ENCODE assay signal across 9 cellular contexts in the genomic region with DNA sequence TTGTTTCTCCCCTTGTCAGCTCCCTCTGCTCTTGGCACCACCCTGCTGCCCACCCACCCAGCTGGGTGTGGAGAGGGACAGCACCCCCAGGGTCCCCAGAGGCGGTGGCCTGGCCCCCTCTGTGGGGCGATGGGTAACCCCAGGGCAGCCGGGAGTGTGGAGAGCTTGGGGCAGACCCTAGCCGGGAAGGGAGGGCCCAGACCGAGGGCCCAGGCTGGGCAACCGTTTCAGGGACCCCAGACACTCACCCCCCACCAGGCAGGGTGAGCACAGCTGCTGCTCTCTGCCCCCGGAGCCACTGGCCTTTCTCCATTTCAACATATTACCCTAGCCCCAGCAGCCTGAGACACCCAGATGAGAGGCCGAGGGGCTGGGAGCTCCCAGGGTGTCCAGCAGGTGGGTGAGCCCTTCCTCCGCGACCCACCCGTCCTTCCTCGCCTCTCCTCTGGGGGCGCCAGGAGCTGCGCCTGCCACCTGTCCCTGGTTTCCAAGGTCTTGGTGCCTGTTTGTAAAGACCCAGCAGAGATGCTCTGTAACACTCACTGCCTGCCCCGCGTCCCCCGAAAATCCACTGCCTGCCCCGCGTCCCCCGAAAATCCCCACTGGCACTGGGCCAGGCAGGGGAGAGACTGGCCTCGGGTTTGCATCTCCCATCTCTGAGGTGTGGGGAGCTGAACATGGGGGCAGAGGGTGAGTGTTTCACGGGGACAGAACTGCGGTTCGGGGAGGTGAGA. TPM values are rescaled to one million over a fixed set of nuclear protein-coding genes. Genes with fewer than 3 reads are reported as not detected.
A peak's percentile ranks its signal among the peaks of the same experiment; 100 is the strongest.
DNase-seq lines count a peak whose midpoint lies in the region; ATAC-seq and TF ChIP-seq lines count a peak whose summit lies in the region.
"Had no signal": no experiment of that assay in that cellular context is flagged by ENCODE, and none has a peak within 500 bp of the region (broad histone marks: within the 10 kb centered on the region; RNA-seq: fewer than 3 reads in every experiment).

No MANE protein-coding gene starts in this region.

- H4K20me1 ChIP-seq in GM23248 (ENCODE audit: insufficient read depth): no peaks in the 10 kb centered on the region
- no peaks in the 10 kb centered on the region for H4K20me1 ChIP-seq in hepatocyte (ENCODE audit: insufficient read depth, poor library complexity, severe bottlenecking)

- in situ Hi-C loops in GM23248 (cut with MboI): no loop called here

- no peak overlapping the region for H3K27ac Mint-ChIP-seq in Calu3 (ENCODE audit: unreplicated experiment)

- TF ChIP-seq CTCF in Calu3 (IDR thresholded peaks at IDR 0.05; ENCODE audit: unreplicated experiment) (peak; percentile 85), hepatocyte (IDR thresholded peaks at IDR 0.05; ENCODE audit: poor library complexity) (peak; percentile 49), colonic mucosa (IDR thresholded peaks at IDR 0.05) (no peak)

- H3K36me3 Mint-ChIP-seq in Calu3 (ENCODE audit: insufficient read depth, unreplicated experiment): no peaks in the 10 kb centered on the region

- peaks cover 29% of the 10 kb centered on the region for H3K27me3 Mint-ChIP-seq in Calu3 (ENCODE audit: unreplicated experiment)

- no peaks in the 10 kb centered on the region for H3K9me3 Mint-ChIP-seq in Calu3 (ENCODE audit: low read depth, unreplicated experiment)

- H3K79me2 ChIP-seq in GM23248 (ENCODE audit: insufficient read depth) (no peaks in the 10 kb centered on the region), hepatocyte (no peaks in the 10 kb centered on the region)

- intact Hi-C loops in Calu3 (cut with micrococcal nuclease; ENCODE audit: unreplicated experiment): no loop called here
- intact Hi-C loops in colonic mucosa (cut with DNase I): no loop called here

- H3F3A ChIP-seq in GM23248 (ENCODE audit: insufficient read depth): no peaks in the 10 kb centered on the region

- H3K27ac ChIP-seq in GM23248: no peak overlapping the region
- H3K27ac ChIP-seq in hepatocyte: no peak overlapping the region
- H3K27ac ChIP-seq in colonic mucosa: no peak overlapping the region

- no TSS peak for BruUV-seq in Calu3 (replicated peaks; lab: Mats Ljungman, UMichigan)

- H3K9me3 ChIP-seq in GM23248 (ENCODE audit: low read depth) (no peaks in the 10 kb centered on the region), hepatocyte (ENCODE audit: low read depth) (no peaks in the 10 kb centered on the region), colonic mucosa (no peaks in the 10 kb centered on the region)

- H2AFZ ChIP-seq in GM23248 (no peak overlapping the region), hepatocyte (no peak overlapping the region)

- H3K9me2 ChIP-seq in GM23248 (ENCODE audit: insufficient read depth) (no peaks in the 10 kb centered on the region), hepatocyte (replicated peaks; ENCODE audit: insufficient read depth) (no peaks in the 10 kb centered on the region)

- peaks cover 5% of the 10 kb centered on the region for H3K4me1 ChIP-seq in GM23248 (ENCODE audit: insufficient read depth)
- H3K4me1 ChIP-seq in hepatocyte (ENCODE audit: insufficient read depth): peaks cover 23% of the 10 kb centered on the region
- H3K4me1 ChIP-seq in colonic mucosa: peaks cover 7% of the 10 kb centered on the region

- ATAC-seq in HG03432 (IDR thresholded peaks at IDR 0.05; ENCODE audit: unreplicated experiment): no peak

- H3K4me2 ChIP-seq in GM23248 (ENCODE audit: unreplicated experiment): no peak overlapping the region
- no peak overlapping the region for H3K4me2 ChIP-seq in hepatocyte

- no peak overlapping the region for H3K9ac ChIP-seq in GM23248
- H3K9ac ChIP-seq in colonic mucosa (ENCODE audit: low read depth in 2 of 2, low read length in 2 of 2): no peak overlapping the region

- H3K27me3 ChIP-seq in GM23248 (replicated peaks; ENCODE audit: insufficient read depth) (no peaks in the 10 kb centered on the region), hepatocyte (no peaks in the 10 kb centered on the region), colonic mucosa (no peaks in the 10 kb centered on the region)

- no peaks in the 10 kb centered on the region for H3K4me1 Mint-ChIP-seq in Calu3 (ENCODE audit: low read depth, unreplicated experiment)

- DNase-seq in Calu3: peak; percentile 76
- peak; percentile 13 for DNase-seq in GM23248
- peak; percentile 69 for DNase-seq in RPMI8226
- DNase-seq in hepatocyte (ENCODE audit: low spot score): peak; percentile 41
- DNase-seq in colonic mucosa: no peak
- DNase-seq in middle frontal gyrus (ENCODE audit: extremely low spot score, low spot score): no peak
- no peak for DNase-seq in effector CD8-positive, alpha-beta T cell (lab: John Stamatoyannopoulos, UW)
- DNase-seq: activated T-cell treated with anti-CD3 and anti-CD28 coated beads for 4 hours had no signal

- WGBS in GM23248 (ENCODE audit: low coverage in 1 of 2, low lambda C conversion rate in 2 of 2, missing lambda C conversion rate in 2 of 2), 2 experiments: 76 to 80% methylated on average over 22 to 24 of the region's 24 CpGs
- whole genome bisulfite sequencing in hepatocyte (ENCODE audit: low lambda C conversion rate, missing lambda C conversion rate): 82% methylated on average over 16 of the region's 24 CpGs

- no peaks in the 10 kb centered on the region for H3K36me3 ChIP-seq in GM23248 (ENCODE audit: low read depth)
- H3K36me3 ChIP-seq in hepatocyte (replicated peaks; ENCODE audit: insufficient read depth, low read depth): no peaks in the 10 kb centered on the region
- no peaks in the 10 kb centered on the region for H3K36me3 ChIP-seq in colonic mucosa

- H3K4me3 Mint-ChIP-seq in Calu3 (ENCODE audit: low read depth, unreplicated experiment): no peak overlapping the region

- CTCF ChIA-PET in Calu3 (lab: Charles Lee): interaction anchor here (0.5 to 2.3 kb wide), 6 partner anchors 11 to 132 kb away, joined by 3 to 15 read pairs (median 4); no protein-coding TSS in a partner anchor

- no peak overlapping the region for H3K4me3 ChIP-seq in GM23248
- no peak overlapping the region for H3K4me3 ChIP-seq in hepatocyte
- no peak overlapping the region for H3K4me3 ChIP-seq in colonic mucosa

RNA-seq across cellular contexts. Expression of a gene that starts 45.4 kb away (rescaled TPM):
- total RNA-seq in Calu3 (2022): 0.17 and 0.27 TPM in 2 replicates
- total RNA-seq in GM23248 (2014; rRNA removed; shearing (Covaris generic)): 3.0 and 5.2 TPM in 2 replicates
- 0.91 and 1.3 TPM in 2 replicates for polyA plus RNA-seq in GM23248 (2016; fragmentation: Nextera tagmentation; extraction: Ambion mirVana)
- total RNA-seq in hepatocyte: 6.6 and 8.6 TPM in 2 replicates
- 6.4 and 7.9 TPM in 2 replicates for polyA plus RNA-seq in hepatocyte
- total RNA-seq in colonic mucosa: 10 to 100 TPM; 12.5 to 26.3 TPM

Comparison
In these comparisons a context has a peak if more than half of its experiments do, and no peak if none do; other contexts are left out.
1. DNase-seq: peak in Calu3 (single experiment), GM23248 (single experiment), RPMI8226 (single experiment) and hepatocyte (single experiment); none in colonic mucosa (single experiment), middle frontal gyrus (single experiment) and effector CD8-positive, alpha-beta T cell (single experiment).